Comparison of ENCODE assay signal across 11 cellular contexts in the genomic region with DNA sequence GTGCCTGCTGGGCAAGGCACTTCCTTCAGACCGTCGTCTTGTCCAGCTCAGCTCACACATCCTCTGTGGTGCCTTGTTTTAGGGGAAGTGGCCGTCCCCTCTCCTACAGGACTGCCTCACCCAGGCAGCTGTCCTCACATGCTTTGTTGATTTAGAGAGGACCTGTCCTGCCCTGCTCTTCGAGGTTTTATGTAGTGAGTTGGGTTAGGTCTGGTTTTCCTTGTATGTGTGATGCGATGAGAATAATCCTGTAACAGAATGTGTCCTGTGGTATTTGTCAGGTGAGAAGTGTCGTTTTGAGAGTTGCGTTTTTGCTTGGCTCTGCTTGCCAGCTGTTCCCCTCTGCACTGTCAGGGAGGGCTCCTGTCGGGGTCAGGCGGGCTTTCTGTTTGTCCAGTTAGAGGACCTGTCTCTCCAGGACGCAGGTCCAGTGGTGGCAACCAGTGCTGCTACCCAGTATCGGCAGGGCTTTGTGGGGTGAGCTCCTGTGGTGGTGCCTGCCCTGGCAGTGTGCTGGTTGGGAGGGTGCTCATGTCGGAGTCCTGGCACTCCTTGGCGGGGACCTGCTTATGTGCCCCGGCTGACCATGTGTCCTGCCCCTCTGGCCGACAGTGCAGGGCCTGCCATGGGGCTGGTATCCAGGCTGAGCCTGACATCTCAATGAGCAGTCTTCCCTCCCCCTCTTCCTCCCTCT. TPM values are rescaled to one million over a fixed set of nuclear protein-coding genes. Genes with fewer than 3 reads are reported as not detected.
DNase-seq lines count a peak whose midpoint lies in the region; ATAC-seq and TF ChIP-seq lines count a peak whose summit lies in the region.
"Had no signal": no experiment of that assay in that cellular context is flagged by ENCODE, and none has a peak within 500 bp of the region (broad histone marks: within the 10 kb centered on the region; RNA-seq: fewer than 3 reads in every experiment).

No MANE protein-coding gene starts in this region.

- H3K4me1 Mint-ChIP-seq in T-helper 1 cell treated with Interleukin-12 subunit alpha and Interleukin-12 subunit beta and Interleukin-4 antibody, amounts not matched to agents 30 μg/mL and 1 μg/mL, for 36 hours (ENCODE audit: low read depth): peaks cover 6% of the 10 kb centered on the region
- peaks cover 11% of the 10 kb centered on the region for H3K4me1 Mint-ChIP-seq in activated naive CD8-positive, alpha-beta T cell treated with anti-CD3 and anti-CD28 coated beads, Interleukin-2, amount 50 U/mL, for 24 hours

- H3K27ac Mint-ChIP-seq in T-helper 1 cell treated with Interleukin-12 subunit alpha and Interleukin-12 subunit beta and Interleukin-4 antibody, amounts not matched to agents 30 μg/mL and 1 μg/mL, for 36 hours: peak overlapping the region; percentile 50
- H3K27ac Mint-ChIP-seq in activated naive CD8-positive, alpha-beta T cell treated with anti-CD3 and anti-CD28 coated beads, Interleukin-2, amount 50 U/mL, for 24 hours: peak overlapping the region; percentile 7

- POLR2A ChIA-PET in HEK293 (lab: Yijun Ruan, JAX): no interaction called here

- H3K4me2 ChIP-seq in neural cell (ENCODE audit: low read length): no peak overlapping the region
- H3K4me2 ChIP-seq: smooth muscle cell had no signal

- no peaks in the 10 kb centered on the region for H3F3A ChIP-seq in neural cell (ENCODE audit: insufficient read depth, low read length, poor library complexity, severe bottlenecking)

- DNase-seq in T-helper 1 cell (no peak), NOMO-1 treated with DMSO at 0.1 percent for 48 hours (lab: John Stamatoyannopoulos, UW; ENCODE audit: unreplicated experiment) (no peak), hepatic stellate cell (ENCODE audit: low spot score) (no peak)
- DNase-seq in activated naive CD8-positive, alpha-beta T cell treated with anti-CD3 and anti-CD28 coated beads, Interleukin-2, amount 50 U/mL, for 24 hours: no peak
- DNase-seq: transverse colon had no signal

- no peak overlapping the region for H3K27ac ChIP-seq in HEK293 (ENCODE audit: extremely low read depth, low read depth, low read length)
- peak overlapping the region; percentile 12 for H3K27ac ChIP-seq in neural cell (ENCODE audit: low read length)
- H3K27ac ChIP-seq: neutrophil, transverse colon had no signal

- H3K9me3 Mint-ChIP-seq in T-helper 1 cell treated with Interleukin-12 subunit alpha and Interleukin-12 subunit beta and Interleukin-4 antibody, amounts not matched to agents 30 μg/mL and 1 μg/mL, for 36 hours: no peaks in the 10 kb centered on the region
- H3K9me3 Mint-ChIP-seq in activated naive CD8-positive, alpha-beta T cell treated with anti-CD3 and anti-CD28 coated beads, Interleukin-2, amount 50 U/mL, for 24 hours: no peaks in the 10 kb centered on the region

- no peak overlapping the region for H3K9ac ChIP-seq in neural cell (ENCODE audit: low read length)

- H3K79me2 ChIP-seq in neural cell (replicated peaks; ENCODE audit: insufficient read depth, low read length): no peaks in the 10 kb centered on the region

- no peak overlapping the region for H3K4me3 ChIP-seq in HEK293 (ENCODE audit: low read depth, low read length)
- no peak overlapping the region for H3K4me3 ChIP-seq in neural cell (ENCODE audit: low read length)
- H3K4me3 ChIP-seq: smooth muscle cell, transverse colon had no signal

- CTCF ChIA-PET in HEK293 (lab: Yijun Ruan, JAX): no interaction called here

- no peak for TF ChIP-seq EP300 in neural cell (conservative IDR thresholded peaks at IDR 0.05; ENCODE audit: poor library complexity, severe bottlenecking)

- no peak for TF ChIP-seq RAD21 in neural cell (conservative IDR thresholded peaks at IDR 0.05)

- no peaks in the 10 kb centered on the region for H4K20me1 ChIP-seq in neural cell (ENCODE audit: insufficient read depth)

- no peak overlapping the region for H2AFZ ChIP-seq in neural cell (ENCODE audit: low read depth, low read length)

- H3K27me3 Mint-ChIP-seq in T-helper 1 cell treated with Interleukin-12 subunit alpha and Interleukin-12 subunit beta and Interleukin-4 antibody, amounts not matched to agents 30 μg/mL and 1 μg/mL, for 36 hours (ENCODE audit: low read depth): no peaks in the 10 kb centered on the region
- no peaks in the 10 kb centered on the region for H3K27me3 Mint-ChIP-seq in activated naive CD8-positive, alpha-beta T cell treated with anti-CD3 and anti-CD28 coated beads, Interleukin-2, amount 50 U/mL, for 24 hours

- H3K9me2 ChIP-seq in neural cell (ENCODE audit: insufficient read depth, low read length): no peaks in the 10 kb centered on the region

- TF ChIP-seq CTCF in HEK293 (tag by site-specific recombination; IDR thresholded peaks at IDR 0.05) (no peak), neural cell (IDR thresholded peaks at IDR 0.05; ENCODE audit: poor library complexity, severe bottlenecking) (no peak)

- ATAC-seq in activated naive CD8-positive, alpha-beta T cell treated with anti-CD3 and anti-CD28 coated beads, Interleukin-2, amount 50 U/mL, for 24 hours: peak; percentile 34
- ATAC-seq in HG03097 (IDR thresholded peaks at IDR 0.05; ENCODE audit: low FRiP score, unreplicated experiment): no peak

- no peak overlapping the region for H3K4me3 Mint-ChIP-seq in T-helper 1 cell treated with Interleukin-12 subunit alpha and Interleukin-12 subunit beta and Interleukin-4 antibody, amounts not matched to agents 30 μg/mL and 1 μg/mL, for 36 hours
- H3K4me3 Mint-ChIP-seq in activated naive CD8-positive, alpha-beta T cell treated with anti-CD3 and anti-CD28 coated beads, Interleukin-2, amount 50 U/mL, for 24 hours: no peak overlapping the region

- H3K9me3 ChIP-seq in HEK293 (ENCODE audit: control insufficient read depth, insufficient read depth, low read depth, low read length) (no peaks in the 10 kb centered on the region), neural cell (ENCODE audit: low read length) (no peaks in the 10 kb centered on the region)
- H3K9me3 ChIP-seq: neutrophil, transverse colon had no signal

- H3K36me3 ChIP-seq in HEK293 (ENCODE audit: control insufficient read depth in 2 of 2, insufficient read depth in 1 of 2, low read length in 2 of 2) (peaks cover 0 to 76% of the 10 kb centered on the region in 2 experiments; a peak in 2 of 3 replicates), neural cell (ENCODE audit: insufficient read depth, low read length) (no peaks in the 10 kb centered on the region)

- no peaks in the 10 kb centered on the region for H3K27me3 ChIP-seq in neural cell (ENCODE audit: insufficient read depth, low read depth, low read length)
- H3K27me3 ChIP-seq: neutrophil, transverse colon had no signal

- H3K4me1 ChIP-seq in HEK293 (ENCODE audit: control insufficient read depth, insufficient read depth, low read length): no peaks in the 10 kb centered on the region
- H3K4me1 ChIP-seq: transverse colon had no signal

- peaks cover 14% of the 10 kb centered on the region for H3K36me3 Mint-ChIP-seq in T-helper 1 cell treated with Interleukin-12 subunit alpha and Interleukin-12 subunit beta and Interleukin-4 antibody, amounts not matched to agents 30 μg/mL and 1 μg/mL, for 36 hours (ENCODE audit: low read depth)
- H3K36me3 Mint-ChIP-seq in activated naive CD8-positive, alpha-beta T cell treated with anti-CD3 and anti-CD28 coated beads, Interleukin-2, amount 50 U/mL, for 24 hours (ENCODE audit: low read depth): peaks cover 17% of the 10 kb centered on the region

TF ChIP-seq in HEK293, 187 proteins besides CTCF, POLR2A, EP300 and RAD21 (continues in another document):
- TF ChIP-seq ZBTB7A (tag by site-specific recombination; IDR thresholded peaks at IDR 0.05; ENCODE audit: low read depth): no peak
- peak; percentile 62 for TF ChIP-seq ZNF600 (tag by site-specific recombination; IDR thresholded peaks at IDR 0.05)
- no peak for TF ChIP-seq ZNF830 (tag by site-specific recombination; IDR thresholded peaks at IDR 0.05; ENCODE audit: low read depth)
- TF ChIP-seq FEZF1 (tag by site-specific recombination; IDR thresholded peaks at IDR 0.05): no peak
- no peak for TF ChIP-seq ZNF223 (tag by site-specific recombination; IDR thresholded peaks at IDR 0.05)

TF ChIP-seq in neural cell, 6 proteins besides CTCF, POLR2A, EP300 and RAD21:
- no peak for TF ChIP-seq TAF1 (IDR thresholded peaks at IDR 0.05; ENCODE audit: low read depth)
- TF ChIP-seq, protein P1, sequence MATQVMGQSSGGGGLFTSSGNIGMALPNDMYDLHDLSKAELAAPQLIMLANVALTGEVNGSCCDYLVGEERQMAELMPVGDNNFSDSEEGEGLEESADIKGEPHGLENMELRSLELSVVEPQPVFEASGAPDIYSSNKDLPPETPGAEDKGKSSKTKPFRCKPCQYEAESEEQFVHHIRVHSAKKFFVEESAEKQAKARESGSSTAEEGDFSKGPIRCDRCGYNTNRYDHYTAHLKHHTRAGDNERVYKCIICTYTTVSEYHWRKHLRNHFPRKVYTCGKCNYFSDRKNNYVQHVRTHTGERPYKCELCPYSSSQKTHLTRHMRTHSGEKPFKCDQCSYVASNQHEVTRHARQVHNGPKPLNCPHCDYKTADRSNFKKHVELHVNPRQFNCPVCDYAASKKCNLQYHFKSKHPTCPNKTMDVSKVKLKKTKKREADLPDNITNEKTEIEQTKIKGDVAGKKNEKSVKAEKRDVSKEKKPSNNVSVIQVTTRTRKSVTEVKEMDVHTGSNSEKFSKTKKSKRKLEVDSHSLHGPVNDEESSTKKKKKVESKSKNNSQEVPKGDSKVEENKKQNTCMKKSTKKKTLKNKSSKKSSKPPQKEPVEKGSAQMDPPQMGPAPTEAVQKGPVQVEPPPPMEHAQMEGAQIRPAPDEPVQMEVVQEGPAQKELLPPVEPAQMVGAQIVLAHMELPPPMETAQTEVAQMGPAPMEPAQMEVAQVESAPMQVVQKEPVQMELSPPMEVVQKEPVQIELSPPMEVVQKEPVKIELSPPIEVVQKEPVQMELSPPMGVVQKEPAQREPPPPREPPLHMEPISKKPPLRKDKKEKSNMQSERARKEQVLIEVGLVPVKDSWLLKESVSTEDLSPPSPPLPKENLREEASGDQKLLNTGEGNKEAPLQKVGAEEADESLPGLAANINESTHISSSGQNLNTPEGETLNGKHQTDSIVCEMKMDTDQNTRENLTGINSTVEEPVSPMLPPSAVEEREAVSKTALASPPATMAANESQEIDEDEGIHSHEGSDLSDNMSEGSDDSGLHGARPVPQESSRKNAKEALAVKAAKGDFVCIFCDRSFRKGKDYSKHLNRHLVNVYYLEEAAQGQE (IDR thresholded peaks at IDR 0.05; ENCODE audit: borderline replicate concordance): no peak

RNA-seq across cellular contexts. Expression of a gene that starts 41.3 kb away (rescaled TPM):
- not detected in 2 replicates for polyA plus RNA-seq in neural cell
- not detected in 2 replicates for polyA minus RNA-seq in neural cell
- polyA plus RNA-seq: smooth muscle cell had no signal
